In the genomic region with DNA sequence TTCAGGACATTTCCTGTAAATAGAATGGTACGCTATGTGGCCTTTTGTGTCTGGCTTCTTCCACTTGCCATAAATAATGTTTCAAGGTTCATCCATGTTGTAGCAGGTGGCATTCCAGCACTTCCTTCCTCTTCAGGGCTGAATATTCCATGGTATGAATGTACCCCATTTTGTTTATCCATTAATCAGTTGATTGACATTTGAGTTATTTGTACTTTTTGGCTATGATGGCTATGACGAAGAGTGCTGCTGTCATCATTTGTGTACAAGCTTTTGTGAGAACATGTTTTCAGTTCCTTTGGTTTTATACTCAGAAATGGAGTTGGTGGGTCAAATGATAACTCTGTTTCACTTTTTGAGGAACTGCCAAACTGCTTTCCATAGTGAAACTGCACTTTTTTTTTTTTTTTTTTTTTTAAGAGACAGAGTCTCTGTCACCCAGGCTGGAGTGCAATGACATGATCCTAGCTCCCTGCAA, we compare ENCODE assay signal across 7 cellular contexts.
DNase-seq lines count a peak whose midpoint lies in the region; ATAC-seq lines count a peak whose summit lies in the region.

No MANE protein-coding gene starts in this region.

- ATAC-seq in GM19035 (IDR thresholded peaks at IDR 0.05; ENCODE audit: unreplicated experiment) (peak; percentile 90), HG02870 (IDR thresholded peaks at IDR 0.05; ENCODE audit: unreplicated experiment) (peak; percentile 94)

- no peak overlapping the region for H3K27ac ChIP-seq in caudate nucleus (ENCODE audit: low read depth, low read length)

- DNase-seq in RKO (ENCODE audit: low spot score) (peak; percentile 13), pons (ENCODE audit: low spot score) (peak; percentile 63), NCI-H1417 (lab: John Stamatoyannopoulos, UW) (no peak), caudate nucleus (lab: John Stamatoyannopoulos, UW) (no peak), NCI-H345 (lab: John Stamatoyannopoulos, UW) (no peak)

Comparison
In these comparisons a context has a peak if more than half of its experiments do, and no peak if none do; other contexts are left out.
1. DNase-seq: peak in RKO (single experiment) and pons (single experiment); none in NCI-H1417 (0 of 3), caudate nucleus (0 of 61) and NCI-H345 (single experiment).